ENCODE assay signal across 8 cellular contexts in the genomic region with DNA sequence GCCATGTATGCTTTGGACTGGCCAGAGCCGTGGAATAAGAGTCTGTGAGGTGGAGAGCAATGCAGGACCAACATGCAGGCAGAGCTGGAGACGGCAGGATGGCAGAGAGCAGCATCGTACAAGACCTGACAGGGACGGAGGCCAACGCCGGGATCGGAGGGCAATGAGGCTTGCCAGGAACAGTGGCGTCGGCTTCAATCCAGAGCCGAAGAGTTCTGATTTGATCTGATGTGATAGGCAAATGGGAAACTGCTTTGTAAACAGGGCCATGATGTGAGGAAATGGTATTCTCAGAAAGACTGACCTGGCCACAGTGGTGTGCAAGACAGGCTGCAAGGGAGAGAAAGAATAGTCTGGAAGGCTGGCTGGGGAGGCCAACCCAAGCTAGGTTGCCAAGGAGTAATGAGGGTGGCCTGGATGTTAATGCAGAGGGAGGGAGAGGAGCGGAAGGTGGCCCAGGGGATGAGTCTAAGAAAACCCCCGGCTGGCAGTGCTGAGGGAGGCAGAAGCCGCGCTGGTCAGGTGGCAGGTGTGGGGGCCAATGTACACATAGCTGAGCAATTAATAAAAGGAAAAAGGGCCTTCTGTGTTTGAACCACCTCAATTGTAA. TPM values are rescaled to one million over a fixed set of nuclear protein-coding genes. Genes with fewer than 3 reads are reported as not detected.
DNase-seq lines count a peak whose midpoint lies in the region; ATAC-seq and TF ChIP-seq lines count a peak whose summit lies in the region.

No MANE protein-coding gene starts in this region.

- TF ChIP-seq CTCF in natural killer cell (IDR thresholded peaks at IDR 0.05), result no peak

- DNase-seq in natural killer cell, result no peak
- DNase-seq in LoVo (ENCODE audit: low spot score), result no peak
- no peak for DNase-seq in iPS-NIHi11 (ENCODE audit: low spot score)
- no peak for DNase-seq in NCI-H187 treated with DMSO at 0.1 percent for 48 hours (lab: John Stamatoyannopoulos, UW)
- no peak for DNase-seq in activated CD4-positive, CD25-positive, alpha-beta regulatory T cell (lab: John Stamatoyannopoulos, UW)

- no peaks in the 10 kb centered on the region for H3K9me3 Mint-ChIP-seq in activated T-helper 17 cell treated with anti-CD3 and anti-CD28 coated beads, Interleukin-2, amount 50 U/mL, for 72 hours
- H3K9me3 Mint-ChIP-seq in natural killer cell, result no peaks in the 10 kb centered on the region

- H3K27ac Mint-ChIP-seq in activated T-helper 17 cell treated with anti-CD3 and anti-CD28 coated beads, Interleukin-2, amount 50 U/mL, for 72 hours, result peak overlapping the region; percentile 90
- peak overlapping the region; percentile 91 to 97 for H3K27ac Mint-ChIP-seq in natural killer cell

- ATAC-seq in GM18909 (IDR thresholded peaks at IDR 0.05; ENCODE audit: poor library complexity, unreplicated experiment) (peak; percentile 32), HG02943 (IDR thresholded peaks at IDR 0.05; ENCODE audit: low read depth, unreplicated experiment) (peak; percentile 35), natural killer cell (no peak)
- peak; percentile 10 for ATAC-seq in activated T-helper 17 cell treated with anti-CD3 and anti-CD28 coated beads, Interleukin-2, amount 50 U/mL, for 72 hours (replicated peaks)

- no peaks in the 10 kb centered on the region for H3K36me3 Mint-ChIP-seq in activated T-helper 17 cell treated with anti-CD3 and anti-CD28 coated beads, Interleukin-2, amount 50 U/mL, for 72 hours (ENCODE audit: low read depth)
- no peaks in the 10 kb centered on the region for H3K36me3 Mint-ChIP-seq in natural killer cell

- intact Hi-C loops in natural killer cell (cut with micrococcal nuclease), result loop anchor here (10.0 kb wide), 1 partner anchor 171 kb away; no protein-coding TSS in a partner anchor

- peak overlapping the region; percentile 75 for H3K4me3 Mint-ChIP-seq in activated T-helper 17 cell treated with anti-CD3 and anti-CD28 coated beads, Interleukin-2, amount 50 U/mL, for 72 hours
- peak overlapping the region; percentile 85 for H3K4me3 Mint-ChIP-seq in natural killer cell

- no peaks in the 10 kb centered on the region for H3K27me3 Mint-ChIP-seq in activated T-helper 17 cell treated with anti-CD3 and anti-CD28 coated beads, Interleukin-2, amount 50 U/mL, for 72 hours
- no peaks in the 10 kb centered on the region for H3K27me3 Mint-ChIP-seq in natural killer cell (ENCODE audit: low read depth in 2 of 2)

- peaks cover 36% of the 10 kb centered on the region for H3K4me1 Mint-ChIP-seq in activated T-helper 17 cell treated with anti-CD3 and anti-CD28 coated beads, Interleukin-2, amount 50 U/mL, for 72 hours
- peaks cover 51 to 70% of the 10 kb centered on the region in 2 donors for H3K4me1 Mint-ChIP-seq in natural killer cell

RNA-seq across cellular contexts. Expression of gene RCBTB2, which starts 26.7 kb away (rescaled TPM):
- total RNA-seq in activated T-helper 17 cell treated with anti-CD3 and anti-CD28 coated beads, Interleukin-2, amount 50 U/mL, for 72 hours, result 1 to 10 TPM; 6.1 to 7.7 TPM
- total RNA-seq in natural killer cell, result 10 to 100 TPM; 21.9 to 27.1 (median 24.2) TPM

Comparison
In these comparisons a context has a peak if more than half of its experiments do, and no peak if none do; other contexts are left out.
1. ATAC-seq: peak in GM18909 (single experiment), HG02943 (single experiment) and activated T-helper 17 cell treated with anti-CD3 and anti-CD28 coated beads, Interleukin-2, amount 50 U/mL, for 72 hours (single experiment); none in natural killer cell (0 of 3).